1 cellular context compared by ENCODE assay signal in genomic region chr6:85678602-85679444, GRCh38.
TF ChIP-seq lines count a peak whose summit lies in the region.

No MANE protein-coding gene starts in this region.

TF ChIP-seq in IMR-90, 13 proteins besides CTCF, POLR2A, EP300 and RAD21 (continued from another document):
- no peak for TF ChIP-seq ELK1 (IDR thresholded peaks at IDR 0.05; ENCODE audit: borderline replicate concordance, low read depth, low read length)
